1 cellular context compared by ENCODE assay signal in genomic region chr9:121824651-121825480, GRCh38.
TF ChIP-seq lines count a peak whose summit lies in the region.

No MANE protein-coding gene starts in this region.

TF ChIP-seq in H1, 55 proteins besides CTCF, POLR2A, EP300 and RAD21 (continued from another document):
- no peak for TF ChIP-seq RXRA (IDR thresholded peaks at IDR 0.05; ENCODE audit: insufficient read depth, low read depth, low read length)
- TF ChIP-seq USF2 (IDR thresholded peaks at IDR 0.05; ENCODE audit: low read length) = no peak
- no peak for TF ChIP-seq POU5F1 (IDR thresholded peaks at IDR 0.05; ENCODE audit: low read depth, low read length)
- TF ChIP-seq CBX5 (IDR thresholded peaks at IDR 0.05; ENCODE audit: low read depth, low read length) = no peak
- no peak for TF ChIP-seq ZNF274 (IDR thresholded peaks at IDR 0.05; ENCODE audit: borderline replicate concordance, extremely low read depth, low read length)
